35 cellular contexts compared by ENCODE assay signal in genomic region chr20:61601361-61601760, GRCh38.
"Had no signal": no experiment of that assay in that cellular context is flagged by ENCODE, and none has a peak within 500 bp of the region (broad histone marks: within the 10 kb centered on the region; RNA-seq: fewer than 3 reads in every experiment).

No MANE protein-coding gene starts in this region.

- H3K27me3 ChIP-seq: adrenal gland, body of pancreas, brain microvascular endothelial cell had no signal

- H3K36me3 ChIP-seq: adrenal gland, brain microvascular endothelial cell, breast epithelium, WERI-Rb-1 had no signal

- H3K4me3 ChIP-seq: adrenal gland, body of pancreas, breast epithelium had no signal

- DNase-seq: activated CD4-positive, alpha-beta memory T cell treated with anti-CD3 and anti-CD28 coated beads, Interleukin-2, amount 10 ng/mL, durations not matched to agents 7 days and 5 days; activated CD4-positive, alpha-beta T cell treated with anti-CD3 and anti-CD28 coated beads for 1 hour; activated CD4-positive, alpha-beta T cell treated with anti-CD3 and anti-CD28 coated beads for 36 hours; activated CD4-positive, alpha-beta T cell treated with anti-CD3 and anti-CD28 coated beads for 48 hours; activated CD4-positive, alpha-beta T cell treated with anti-CD3 and anti-CD28 coated beads, Interleukin-2, amount 10 ng/mL, durations not matched to agents 7 days and 5 days; activated CD4-positive, alpha-beta T cell treated with anti-CD3 and anti-CD28 coated beads, Interleukin-2, amount 50 U/mL, for 48 hours; activated CD4-positive, CD25-positive, alpha-beta regulatory T cell; activated CD8-positive, alpha-beta memory T cell treated with anti-CD3 and anti-CD28 coated beads for 24 hours; activated CD8-positive, alpha-beta memory T cell treated with anti-CD3 and anti-CD28 coated beads, Interleukin-2, amount 10 ng/mL, durations not matched to agents 7 days and 5 days; activated CD8-positive, alpha-beta memory T cell treated with anti-CD3 and anti-CD28 coated beads, Interleukin-2, amount 50 U/mL, for 48 hours; activated CD8-positive, alpha-beta T cell treated with anti-CD3 and anti-CD28 coated beads, Interleukin-2, amount 10 ng/mL, durations not matched to agents 7 days and 5 days; activated effector memory CD4-positive, alpha-beta T cell treated with Interleukin-2 at 50 U/mL for 16 hours; activated gamma-delta T cell; activated naive CD4-positive, alpha-beta T cell treated with Interleukin-2 at 50 U/mL for 16 hours; activated T-cell treated with anti-CD3 and anti-CD28 coated beads, Interleukin-2, amount 50 U/mL, for 24 hours; activated T-cell treated with anti-CD3 and anti-CD28 coated beads, Interleukin-2, amount 50 U/mL, for 48 hours; adrenal gland; amniotic stem cell; body of pancreas; brain microvascular endothelial cell; central memory CD4-positive, alpha-beta T cell; SW 1271; T-helper 1 cell; T-helper 2 cell; T-helper 9 cell; WERI-Rb-1 had no signal

- H3K36me3 Mint-ChIP-seq: activated CD8-positive, alpha-beta memory T cell treated with anti-CD3 and anti-CD28 coated beads, Interleukin-2, amount 10 ng/mL, durations not matched to agents 7 days and 5 days; activated naive CD4-positive, alpha-beta T cell treated with anti-CD3 and anti-CD28 coated beads, Interleukin-2, amount 50 U/mL, for 24 hours; activated naive CD8-positive, alpha-beta T cell had no signal

- H3K27ac Mint-ChIP-seq: activated CD4-positive, alpha-beta memory T cell treated with anti-CD3 and anti-CD28 coated beads, Interleukin-2, amount 10 ng/mL, durations not matched to agents 7 days and 5 days; activated CD4-positive, alpha-beta T cell treated with anti-CD3 and anti-CD28 coated beads for 36 hours; activated CD4-positive, alpha-beta T cell treated with anti-CD3 and anti-CD28 coated beads, Interleukin-2, amount 10 ng/mL, durations not matched to agents 7 days and 5 days; activated CD8-positive, alpha-beta memory T cell treated with anti-CD3 and anti-CD28 coated beads, Interleukin-2, amount 10 ng/mL, durations not matched to agents 7 days and 5 days; activated CD8-positive, alpha-beta T cell treated with anti-CD3 and anti-CD28 coated beads, Interleukin-2, amount 10 ng/mL, durations not matched to agents 7 days and 5 days; activated naive CD4-positive, alpha-beta T cell treated with anti-CD3 and anti-CD28 coated beads, Interleukin-2, amount 50 U/mL, for 24 hours; activated naive CD8-positive, alpha-beta T cell; activated T-cell treated with anti-CD3 and anti-CD28 coated beads, Interleukin-2, amount 50 U/mL, for 24 hours; activated T-helper 2 cell treated with anti-CD3 and anti-CD28 coated beads, Interferon-gamma antibody, Interleukin-2, Interleukin-4, amounts not matched to agents 10 μg/mL and 5 μg/mL and 100 μg/mL, durations not matched to agents 14 hours and 24 hours and 36 hours; T-helper 1 cell treated with Interleukin-12 subunit alpha and Interleukin-12 subunit beta and Interleukin-4 antibody, amounts not matched to agents 30 μg/mL and 1 μg/mL, for 36 hours; T-helper 2 cell treated with Interferon-gamma antibody and Interleukin-4, amounts not matched to agents 5 μg/mL and 100 μg/mL, for 36 hours; WTC11 had no signal

- H3K9me3 Mint-ChIP-seq: activated T-cell treated with anti-CD3 and anti-CD28 coated beads, Interleukin-2, amount 50 U/mL, for 24 hours had no signal

- H3K27ac ChIP-seq: adrenal gland, body of pancreas, brain microvascular endothelial cell, breast epithelium, WERI-Rb-1 had no signal

- H3K4me1 ChIP-seq: adrenal gland, body of pancreas, breast epithelium had no signal

- H3K4me3 Mint-ChIP-seq: activated CD4-positive, alpha-beta memory T cell treated with anti-CD3 and anti-CD28 coated beads, Interleukin-2, amount 10 ng/mL, durations not matched to agents 7 days and 5 days; activated CD4-positive, alpha-beta T cell treated with anti-CD3 and anti-CD28 coated beads for 36 hours; activated CD4-positive, alpha-beta T cell treated with anti-CD3 and anti-CD28 coated beads, Interleukin-2, amount 10 ng/mL, durations not matched to agents 7 days and 5 days; activated CD8-positive, alpha-beta memory T cell treated with anti-CD3 and anti-CD28 coated beads, Interleukin-2, amount 10 ng/mL, durations not matched to agents 7 days and 5 days; activated CD8-positive, alpha-beta T cell treated with anti-CD3 and anti-CD28 coated beads, Interleukin-2, amount 10 ng/mL, durations not matched to agents 7 days and 5 days; activated naive CD4-positive, alpha-beta T cell treated with anti-CD3 and anti-CD28 coated beads, Interleukin-2, amount 50 U/mL, for 24 hours; activated naive CD8-positive, alpha-beta T cell; activated T-cell treated with anti-CD3 and anti-CD28 coated beads, Interleukin-2, amount 50 U/mL, for 24 hours; T-helper 1 cell treated with Interleukin-12 subunit alpha and Interleukin-12 subunit beta and Interleukin-4 antibody, amounts not matched to agents 30 μg/mL and 1 μg/mL, for 36 hours; T-helper 2 cell treated with Interferon-gamma antibody and Interleukin-4, amounts not matched to agents 5 μg/mL and 100 μg/mL, for 36 hours; WTC11 had no signal

- FAIRE-seq: astrocyte had no signal

- H3K9me3 ChIP-seq: adrenal gland had no signal

- ATAC-seq: activated CD4-positive, alpha-beta T cell treated with anti-CD3 and anti-CD28 coated beads for 36 hours; activated CD4-positive, CD25-positive, alpha-beta regulatory T cell treated with anti-CD3 and anti-CD28 coated beads, Interleukin-2, amount 50 U/mL, for 24 hours; activated CD8-positive, alpha-beta memory T cell treated with anti-CD3 and anti-CD28 coated beads, Interleukin-2, amount 10 ng/mL, durations not matched to agents 7 days and 5 days; activated CD8-positive, alpha-beta T cell treated with anti-CD3 and anti-CD28 coated beads, Interleukin-2, amount 10 ng/mL, durations not matched to agents 7 days and 5 days; body of pancreas; WTC11 had no signal

- H3K4me1 Mint-ChIP-seq: activated CD4-positive, alpha-beta memory T cell treated with anti-CD3 and anti-CD28 coated beads, Interleukin-2, amount 10 ng/mL, durations not matched to agents 7 days and 5 days; activated CD4-positive, alpha-beta T cell treated with anti-CD3 and anti-CD28 coated beads for 36 hours; activated CD4-positive, alpha-beta T cell treated with anti-CD3 and anti-CD28 coated beads, Interleukin-2, amount 10 ng/mL, durations not matched to agents 7 days and 5 days; activated CD8-positive, alpha-beta memory T cell treated with anti-CD3 and anti-CD28 coated beads, Interleukin-2, amount 10 ng/mL, durations not matched to agents 7 days and 5 days; activated naive CD4-positive, alpha-beta T cell treated with anti-CD3 and anti-CD28 coated beads, Interleukin-2, amount 50 U/mL, for 24 hours; WTC11 had no signal

- H3K27me3 Mint-ChIP-seq: activated CD4-positive, alpha-beta memory T cell treated with anti-CD3 and anti-CD28 coated beads, Interleukin-2, amount 10 ng/mL, durations not matched to agents 7 days and 5 days; activated CD4-positive, alpha-beta T cell treated with anti-CD3 and anti-CD28 coated beads for 36 hours; activated CD4-positive, alpha-beta T cell treated with anti-CD3 and anti-CD28 coated beads, Interleukin-2, amount 10 ng/mL, durations not matched to agents 7 days and 5 days; activated CD8-positive, alpha-beta memory T cell treated with anti-CD3 and anti-CD28 coated beads, Interleukin-2, amount 10 ng/mL, durations not matched to agents 7 days and 5 days; activated naive CD4-positive, alpha-beta T cell treated with anti-CD3 and anti-CD28 coated beads, Interleukin-2, amount 50 U/mL, for 24 hours; activated naive CD8-positive, alpha-beta T cell; activated T-cell treated with anti-CD3 and anti-CD28 coated beads, Interleukin-2, amount 50 U/mL, for 24 hours had no signal
